ENCODE assay signal across 8 cellular contexts in the genomic region with DNA sequence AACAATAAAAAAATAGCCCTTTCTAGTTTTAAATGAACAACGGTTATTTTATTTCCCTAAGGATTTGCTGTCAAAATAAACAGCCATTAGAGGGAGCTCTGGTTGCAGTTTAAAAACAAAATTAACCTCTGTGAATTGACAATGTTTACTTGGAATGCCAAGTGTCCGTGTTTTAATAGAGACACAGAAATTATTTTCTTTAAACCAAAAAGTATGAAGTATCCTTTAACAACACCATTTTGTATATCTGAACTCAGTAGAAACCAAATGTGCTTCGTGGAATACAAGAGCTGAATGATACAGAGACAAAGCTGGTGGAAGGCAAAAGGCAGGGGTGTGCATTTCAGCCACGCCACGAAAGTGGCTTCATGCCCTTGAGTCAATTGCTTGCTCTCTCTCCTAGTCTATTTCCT.
DNase-seq lines count a peak whose midpoint lies in the region; ATAC-seq and TF ChIP-seq lines count a peak whose summit lies in the region.

No MANE protein-coding gene starts in this region.

- H3K4me3 Mint-ChIP-seq in activated naive CD8-positive, alpha-beta T cell treated with anti-CD3 and anti-CD28 coated beads, Interleukin-2, amount 50 U/mL, for 24 hours = no peak overlapping the region

- peak overlapping the region; percentile 55 for H3K4me3 ChIP-seq in adipocyte (ENCODE audit: low read length)
- peak overlapping the region in 1 of 3 donors; percentile 33 for H3K4me3 ChIP-seq in liver (ENCODE audit: low read depth in 1 of 3, low read length in 3 of 3)

- in situ Hi-C loops in KBM-7 (cut with MboI; ENCODE audit: low pct_unique_long_range_greater_than_20kb, low sequenced_read_pairs) = no loop called here

- H3K9me3 Mint-ChIP-seq in activated naive CD8-positive, alpha-beta T cell treated with anti-CD3 and anti-CD28 coated beads, Interleukin-2, amount 50 U/mL, for 24 hours = no peaks in the 10 kb centered on the region

- DNase-seq in CD1c-positive myeloid dendritic cell (ENCODE audit: extremely low spot score) (peak; percentile 6), KBM-7 (peak; percentile 3), adipocyte (ENCODE audit: low read depth) (peak; percentile 74), NCI-H446 treated with DMSO at 0.1 percent for 48 hours (lab: John Stamatoyannopoulos, UW) (no peak), NCI-H774 (lab: John Stamatoyannopoulos, UW) (no peak)
- DNase-seq in activated naive CD8-positive, alpha-beta T cell treated with anti-CD3 and anti-CD28 coated beads, Interleukin-2, amount 50 U/mL, for 24 hours = no peak

- H3K27me3 ChIP-seq in adipocyte (replicated peaks; ENCODE audit: control insufficient read depth, insufficient read depth, low read length) (no peaks in the 10 kb centered on the region), liver (ENCODE audit: control insufficient read depth in 4 of 4, insufficient read depth in 4 of 4, low read length in 3 of 4) (no peaks in the 10 kb centered on the region)

- no peak for ATAC-seq in GM19324 (IDR thresholded peaks at IDR 0.05; ENCODE audit: low FRiP score, unreplicated experiment)
- ATAC-seq in activated naive CD8-positive, alpha-beta T cell treated with anti-CD3 and anti-CD28 coated beads, Interleukin-2, amount 50 U/mL, for 24 hours = no peak

- H3K36me3 ChIP-seq in adipocyte (ENCODE audit: control insufficient read depth, insufficient read depth, low read length, severe bottlenecking) (no peaks in the 10 kb centered on the region), liver (ENCODE audit: control insufficient read depth in 4 of 4, insufficient read depth in 3 of 4, low read depth in 1 of 4, low read length in 3 of 4) (no peaks in the 10 kb centered on the region)

- WGBS in liver = 17% methylated on average over 5 of the region's 5 CpGs

- TF ChIP-seq CTCF in liver (IDR thresholded peaks at IDR 0.05; ENCODE audit: low read depth, low read length, missing input control) = peak; percentile 43

- no peak overlapping the region for H3K27ac ChIP-seq in liver (ENCODE audit: low read depth in 1 of 2, low read length in 2 of 2)

- H3K36me3 Mint-ChIP-seq in activated naive CD8-positive, alpha-beta T cell treated with anti-CD3 and anti-CD28 coated beads, Interleukin-2, amount 50 U/mL, for 24 hours (ENCODE audit: low read depth) = no peaks in the 10 kb centered on the region

- H3K4me1 ChIP-seq in adipocyte (ENCODE audit: control insufficient read depth, insufficient read depth, low read length) = no peaks in the 10 kb centered on the region
- H3K4me1 ChIP-seq in liver (ENCODE audit: control insufficient read depth in 4 of 4, insufficient read depth in 4 of 4, low read length in 3 of 4) = no peaks in the 10 kb centered on the region

- no peaks in the 10 kb centered on the region for H3K9me3 ChIP-seq in adipocyte (ENCODE audit: control insufficient read depth, low read length)
- H3K9me3 ChIP-seq in liver (ENCODE audit: control insufficient read depth in 4 of 4, low read length in 3 of 4) = no peaks in the 10 kb centered on the region

- no peak overlapping the region for H3K9ac ChIP-seq in adipocyte (ENCODE audit: low read length)
- H3K9ac ChIP-seq in liver (ENCODE audit: low read depth in 1 of 2, low read length in 2 of 2) = no peak overlapping the region

- peaks cover 17% of the 10 kb centered on the region for H3K4me1 Mint-ChIP-seq in activated naive CD8-positive, alpha-beta T cell treated with anti-CD3 and anti-CD28 coated beads, Interleukin-2, amount 50 U/mL, for 24 hours

- TF ChIP-seq RAD21 in liver (IDR thresholded peaks at IDR 0.05) = peak; percentile 67 to 70

- H3K27ac Mint-ChIP-seq in activated naive CD8-positive, alpha-beta T cell treated with anti-CD3 and anti-CD28 coated beads, Interleukin-2, amount 50 U/mL, for 24 hours = no peak overlapping the region

- H3K27me3 Mint-ChIP-seq in activated naive CD8-positive, alpha-beta T cell treated with anti-CD3 and anti-CD28 coated beads, Interleukin-2, amount 50 U/mL, for 24 hours = peaks cover 8% of the 10 kb centered on the region

TF ChIP-seq in liver, 16 proteins besides CTCF, POLR2A, EP300 and RAD21:
- TF ChIP-seq YY1 (IDR thresholded peaks at IDR 0.05) (no peak), JUND (IDR thresholded peaks at IDR 0.05) (no peak), RXRA (IDR thresholded peaks at IDR 0.05) (no peak), HNF4G (IDR thresholded peaks at IDR 0.05) (no peak), GABPA (IDR thresholded peaks at IDR 0.05 in 1 of 2, conservative IDR thresholded peaks at IDR 0.05 in 1 of 2) (no peak)
- TF ChIP-seq, protein P1, sequence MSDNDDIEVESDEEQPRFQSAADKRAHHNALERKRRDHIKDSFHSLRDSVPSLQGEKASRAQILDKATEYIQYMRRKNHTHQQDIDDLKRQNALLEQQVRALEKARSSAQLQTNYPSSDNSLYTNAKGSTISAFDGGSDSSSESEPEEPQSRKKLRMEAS (IDR thresholded peaks at IDR 0.05) = no peak
TF ChIP-seq in liver: peak in this region for 0.

Comparison
In these comparisons a context has a peak if more than half of its experiments do, and no peak if none do; other contexts are left out.
1. DNase-seq: peak in CD1c-positive myeloid dendritic cell (single experiment), KBM-7 (single experiment) and adipocyte (single experiment); none in activated naive CD8-positive, alpha-beta T cell treated with anti-CD3 and anti-CD28 coated beads, Interleukin-2, amount 50 U/mL, for 24 hours (single experiment), NCI-H446 treated with DMSO at 0.1 percent for 48 hours (single experiment) and NCI-H774 (single experiment).